9 cellular contexts compared by ENCODE assay signal in the genomic region with DNA sequence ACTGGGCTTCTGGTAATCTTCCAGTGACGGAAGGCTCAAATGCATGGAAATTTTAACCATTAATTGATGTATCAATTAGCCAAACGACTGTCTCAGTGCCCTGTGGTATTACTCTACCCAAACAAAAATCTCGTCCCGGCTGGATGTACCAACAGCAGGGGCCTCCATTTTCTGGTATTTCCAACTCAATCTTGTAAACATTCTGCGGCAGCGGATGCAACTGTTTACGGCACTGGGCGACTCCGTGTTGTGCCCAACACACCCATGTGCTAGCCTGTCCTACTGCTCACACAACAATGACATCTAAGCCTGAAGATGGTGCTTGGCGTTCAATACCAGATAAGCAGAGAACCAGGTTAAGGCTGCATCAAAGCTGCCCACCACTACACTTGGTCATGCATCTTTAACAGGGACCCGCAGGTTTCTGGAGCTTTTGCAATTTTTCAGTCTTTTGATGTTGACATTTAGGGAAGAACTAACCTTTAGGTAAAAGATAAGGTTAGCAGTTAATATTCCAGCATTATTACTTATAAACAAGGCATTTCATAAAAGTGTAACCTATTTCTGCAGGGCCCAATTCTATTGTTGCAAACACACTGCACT. TPM values are rescaled to one million over a fixed set of nuclear protein-coding genes. Genes with fewer than 3 reads are reported as not detected.
DNase-seq lines count a peak whose midpoint lies in the region; FAIRE-seq and TF ChIP-seq lines count a peak whose summit lies in the region.
"Had no signal": no experiment of that assay in that cellular context is flagged by ENCODE, and none has a peak within 500 bp of the region (broad histone marks: within the 10 kb centered on the region; RNA-seq: fewer than 3 reads in every experiment).

No MANE protein-coding gene starts in this region.

- no peak overlapping the region for H2BK5ac ChIP-seq in H9 (ENCODE audit: insufficient read length, low read length)

- H3K4me1 ChIP-seq in H9 (ENCODE audit: insufficient read depth, low read length), result peaks cover 8% of the 10 kb centered on the region; the same call in 1 of the 2 replicates
- H3K4me1 ChIP-seq in OCI-LY3 (ENCODE audit: low read length), result peaks cover 8% of the 10 kb centered on the region
- peaks cover 21% of the 10 kb centered on the region for H3K4me1 ChIP-seq in endothelial cell of umbilical vein (ENCODE audit: control insufficient read depth, extremely low read depth, insufficient read depth, low read length)

- H3K27me3 ChIP-seq in H9 (ENCODE audit: insufficient read depth, low read length) (no peaks in the 10 kb centered on the region), OCI-LY3 (ENCODE audit: low read depth, low read length) (peaks cover 5% of the 10 kb centered on the region; the same call in 1 of the 2 replicates), endothelial cell of umbilical vein (ENCODE audit: control insufficient read depth in 2 of 2, insufficient read depth in 2 of 2, low read length in 2 of 2) (peaks cover 8 to 11% of the 10 kb centered on the region in 2 experiments)

- TF ChIP-seq CTCF in H9 (conservative IDR thresholded peaks at IDR 0.05) (no peak), OCI-LY3 (IDR thresholded peaks at IDR 0.05; ENCODE audit: low read depth, low read length) (no peak), endothelial cell of umbilical vein (IDR thresholded peaks at IDR 0.05; ENCODE audit: extremely low read depth in 1 of 2, insufficient read depth in 1 of 2, low read depth in 1 of 2, low read length in 2 of 2) (no peak), progenitor cell of endocrine pancreas (IDR thresholded peaks at IDR 0.05; ENCODE audit: unreplicated experiment) (no peak)

- H3K23me2 ChIP-seq in H9 (ENCODE audit: insufficient read length, low read depth, low read length, poor library complexity, severe bottlenecking), result peaks cover 8% of the 10 kb centered on the region

- no peak overlapping the region for H4K8ac ChIP-seq in H9 (replicated peaks; ENCODE audit: insufficient read length, low read depth, low read length)

- peak overlapping the region in 1 of 3 experiments; percentile 80; a peak in 2 of 7 replicates for H3K27ac Mint-ChIP-seq in H9
- peak overlapping the region; percentile 92 for H3K27ac Mint-ChIP-seq in progenitor cell of endocrine pancreas

- H3K9me3 ChIP-seq in H9 (ENCODE audit: control insufficient read depth, low read depth, low read length) (no peaks in the 10 kb centered on the region), OCI-LY3 (ENCODE audit: insufficient read depth, low read length) (no peaks in the 10 kb centered on the region), endothelial cell of umbilical vein (replicated peaks; ENCODE audit: control insufficient read depth, insufficient read depth, low read length) (no peaks in the 10 kb centered on the region)

- H3K4me3 ChIP-seq in OCI-LY3 (ENCODE audit: low read length) (no peak overlapping the region), endothelial cell of umbilical vein (replicated peaks in 1 of 3; ENCODE audit: insufficient read depth in 1 of 3, low read depth in 1 of 3, low read length in 3 of 3) (no peak overlapping the region)

- H3K27ac ChIP-seq in H9 (ENCODE audit: insufficient read length, low read depth, low read length) (no peak overlapping the region), OCI-LY3 (ENCODE audit: low read length) (no peak overlapping the region), endothelial cell of umbilical vein (ENCODE audit: insufficient read depth, low read depth, low read length) (no peak overlapping the region)

- no peak overlapping the region for H2AFZ ChIP-seq in H9 (ENCODE audit: low read length)
- H2AFZ ChIP-seq in OCI-LY3 (ENCODE audit: low read depth, low read length), result no peak overlapping the region
- H2AFZ ChIP-seq in endothelial cell of umbilical vein (ENCODE audit: low read depth, low read length), result no peak overlapping the region

- no peak for FAIRE-seq in endothelial cell of umbilical vein (lab: Jason Lieb, UNC)

- intact Hi-C loops in endothelial cell of umbilical vein (cut with micrococcal nuclease), result loop anchor here (2.0 to 10.0 kb wide), 3 partner anchors 44 to 166 kb away; a partner anchor contains a TSS

- H4K5ac ChIP-seq in H9 (ENCODE audit: insufficient read length, low read depth, low read length), result no peak overlapping the region

- no peak overlapping the region for H2AK5ac ChIP-seq in H9 (ENCODE audit: insufficient read length, low read length)

- peak overlapping the region; percentile 81 to 91 for H3K4me3 Mint-ChIP-seq in H9
- peak overlapping the region; percentile 85 for H3K4me3 Mint-ChIP-seq in progenitor cell of endocrine pancreas (ENCODE audit: low read depth)

- H2BK20ac ChIP-seq in H9 (ENCODE audit: low read depth, low read length, poor library complexity, severe bottlenecking), result no peak overlapping the region

- no peaks in the 10 kb centered on the region for H3K9me1 ChIP-seq in endothelial cell of umbilical vein (replicated peaks; ENCODE audit: control insufficient read depth, extremely low read depth, insufficient read depth, low read length)

- H3K14ac ChIP-seq in H9 (ENCODE audit: insufficient read depth, low read length), result no peak overlapping the region

- H3K4me2 ChIP-seq in H9 (ENCODE audit: insufficient read depth, insufficient read length, low read length) (peak overlapping the region; percentile 75), OCI-LY3 (ENCODE audit: low read length) (0 out of 2 replicates have a peak overlapping the region, but pooled peaks have one; percentile 76), endothelial cell of umbilical vein (ENCODE audit: insufficient read depth, low read length) (peak overlapping the region; percentile 94)

- no peaks in the 10 kb centered on the region for H3K79me2 ChIP-seq in H9 (ENCODE audit: insufficient read depth, low read length)
- H3K79me2 ChIP-seq in OCI-LY3 (ENCODE audit: low read length), result no peaks in the 10 kb centered on the region
- no peaks in the 10 kb centered on the region for H3K79me2 ChIP-seq in endothelial cell of umbilical vein (ENCODE audit: control insufficient read depth, insufficient read depth, low read length)

- no peak overlapping the region for H2BK15ac ChIP-seq in H9 (ENCODE audit: low read depth, low read length)

- dilution Hi-C loops in endothelial cell of umbilical vein (cut with MboI; ENCODE audit: extremely low pct_ligation_motif_present, low sequenced_read_pairs), result no loop called here

- no peaks in the 10 kb centered on the region for H4K20me1 ChIP-seq in H9 (ENCODE audit: control insufficient read depth, insufficient read depth, insufficient read length)
- H4K20me1 ChIP-seq in OCI-LY3 (ENCODE audit: insufficient read depth, low read length), result no peaks in the 10 kb centered on the region
- no peaks in the 10 kb centered on the region for H4K20me1 ChIP-seq in endothelial cell of umbilical vein (replicated peaks; ENCODE audit: control insufficient read depth, extremely low read depth, insufficient read depth, low read length)

- H3K9me3 Mint-ChIP-seq in H9 (no peaks in the 10 kb centered on the region), progenitor cell of endocrine pancreas (ENCODE audit: low read depth) (no peaks in the 10 kb centered on the region)

- peak overlapping the region; percentile 86 for H3K9ac ChIP-seq in H9 (ENCODE audit: extremely low read depth, insufficient read length, low read length)
- H3K9ac ChIP-seq in OCI-LY3 (ENCODE audit: low read length), result no peak overlapping the region
- no peak overlapping the region for H3K9ac ChIP-seq in endothelial cell of umbilical vein (replicated peaks; ENCODE audit: extremely low read depth, insufficient read depth, low read length)

- H3K27me3 Mint-ChIP-seq in H9 (ENCODE audit: low read depth) (peaks cover 13% of the 10 kb centered on the region), progenitor cell of endocrine pancreas (peaks cover 1% of the 10 kb centered on the region)

- WGBS in H9 (ENCODE audit: extremely low coverage, insufficient read length, low lambda C conversion rate), result no CpG with 5 or more reads among the region's 11 CpGs

- POLR2A ChIA-PET in endothelial cell of umbilical vein (lab: Charles Lee), result no interaction called here

- DNase-seq in H9 (no peak), endothelial cell of umbilical vein (ENCODE audit: low read depth, low spot score) (no peak), progenitor cell of endocrine pancreas (ENCODE audit: low spot score, unreplicated experiment) (no peak), NCI-H2171 (lab: John Stamatoyannopoulos, UW) (no peak), HuH-7.5 (ENCODE audit: low spot score) (no peak), GM03348 (ENCODE audit: low spot score) (no peak)
- DNase-seq: NCI-H2029, T1000 had no signal

- no peak overlapping the region for H4K91ac ChIP-seq in H9 (ENCODE audit: insufficient read length, low read depth, low read length)

- H3K36me3 Mint-ChIP-seq in H9 (ENCODE audit: insufficient read depth in 1 of 3, low read depth in 3 of 3) (no peaks in the 10 kb centered on the region), progenitor cell of endocrine pancreas (ENCODE audit: insufficient read depth) (no peaks in the 10 kb centered on the region)

- BruUV-seq in endothelial cell of umbilical vein (replicated peaks; lab: Mats Ljungman, UMichigan), result TSS peak; percentile 41

- H3K4me1 Mint-ChIP-seq in H9 (peaks cover 39 to 41% of the 10 kb centered on the region in 2 experiments), progenitor cell of endocrine pancreas (ENCODE audit: low read depth) (peaks cover 18% of the 10 kb centered on the region)

- no peaks in the 10 kb centered on the region for H3K79me1 ChIP-seq in H9 (ENCODE audit: insufficient read depth, low read depth, low read length, poor library complexity, severe bottlenecking)

- H3T11ph ChIP-seq in H9 (ENCODE audit: low read length), result no peak overlapping the region

- no peaks in the 10 kb centered on the region for H3K36me3 ChIP-seq in OCI-LY3 (replicated peaks; ENCODE audit: low read depth, low read length)
- H3K36me3 ChIP-seq in endothelial cell of umbilical vein (ENCODE audit: control insufficient read depth in 2 of 2, extremely low read depth in 1 of 2, insufficient read depth in 2 of 2, low read length in 2 of 2), result no peaks in the 10 kb centered on the region

- CTCF ChIA-PET in endothelial cell of umbilical vein (lab: Charles Lee), result interaction anchor here (0.7 to 6.5 kb wide), 4 partner anchors 13 to 69 kb away, joined by 3 to 40 read pairs (median 16); no protein-coding TSS in a partner anchor

- H3K18ac ChIP-seq in H9 (ENCODE audit: insufficient read length, low read depth, low read length), result no peak overlapping the region

- H3K56ac ChIP-seq in H9 (ENCODE audit: insufficient read length, low read depth, low read length), result no peak overlapping the region

- H3K4ac ChIP-seq in H9 (ENCODE audit: low read depth, low read length), result no peak overlapping the region

- TF ChIP-seq POLR2A in endothelial cell of umbilical vein (IDR thresholded peaks at IDR 0.05; ENCODE audit: low read depth, low read length), result no peak

- H3K23ac ChIP-seq in H9 (ENCODE audit: insufficient read length, low read depth, low read length), result no peak overlapping the region

- no peak overlapping the region for H2BK120ac ChIP-seq in H9 (ENCODE audit: low read depth, low read length, poor library complexity, severe bottlenecking)

- H2BK12ac ChIP-seq in H9 (ENCODE audit: insufficient read length, low read depth, low read length), result no peak overlapping the region

RNA-seq across cellular contexts. Expression of a gene that starts 1.2 kb away (rescaled TPM):
- 17.2 and 17.7 TPM in 2 replicates for total RNA-seq in H9 (2021)
- 3.6 and 8.4 TPM in 2 replicates for total RNA-seq in endothelial cell of umbilical vein
- 2.8 and 3.4 TPM in 2 replicates for polyA plus RNA-seq in endothelial cell of umbilical vein
- polyA plus RNA-seq in endothelial cell of umbilical vein (2011; cell fraction: cytosol; rRNA removed), result 2.8 and 3.6 TPM in 2 replicates
- polyA plus RNA-seq in endothelial cell of umbilical vein (2011; cell fraction: nucleus; rRNA removed), result 3.3 and 3.6 TPM in 2 replicates
- polyA plus RNA-seq in endothelial cell of umbilical vein (2012), result 2.1 and 2.7 TPM in 2 replicates
- polyA minus RNA-seq in endothelial cell of umbilical vein, result 1.3 and 5.7 TPM in 2 replicates
- polyA minus RNA-seq in endothelial cell of umbilical vein (2011; cell fraction: cytosol; rRNA and poly(A)+ RNA removed), result not detected
- 0.58 and 1.3 TPM in 2 replicates for polyA minus RNA-seq in endothelial cell of umbilical vein (2011; cell fraction: nucleus; rRNA and poly(A)+ RNA removed)
- total RNA-seq in progenitor cell of endocrine pancreas, result 20.7 and 23.9 TPM in 2 replicates

RNA-seq across cellular contexts. Expression of a gene that starts 45.7 kb away (rescaled TPM):
- total RNA-seq in H9 (2021) (10.6 and 10.9 TPM in 2 replicates), endothelial cell of umbilical vein (7.5 and 9.1 TPM in 2 replicates), progenitor cell of endocrine pancreas (4.2 and 4.8 TPM in 2 replicates)
- polyA plus RNA-seq in endothelial cell of umbilical vein, result 3.2 and 4.0 TPM in 2 replicates
- 5.8 and 6.1 TPM in 2 replicates for polyA plus RNA-seq in endothelial cell of umbilical vein (2011; cell fraction: cytosol; rRNA removed)
- 5.6 and 7.4 TPM in 2 replicates for polyA plus RNA-seq in endothelial cell of umbilical vein (2011; cell fraction: nucleus; rRNA removed)
- polyA plus RNA-seq in endothelial cell of umbilical vein (2012), result 6.6 and 9.7 TPM in 2 replicates
- 2.9 and 4.2 TPM in 2 replicates for polyA minus RNA-seq in endothelial cell of umbilical vein
- 6.5 TPM for polyA minus RNA-seq in endothelial cell of umbilical vein (2011; cell fraction: cytosol; rRNA and poly(A)+ RNA removed)
- 0.43 and 1.3 TPM in 2 replicates for polyA minus RNA-seq in endothelial cell of umbilical vein (2011; cell fraction: nucleus; rRNA and poly(A)+ RNA removed)
